In genomic region chr11:921921-922678, GRCh38 we compare ENCODE assay signal across 28 cellular contexts. TPM values are rescaled to one million over a fixed set of nuclear protein-coding genes. Genes with fewer than 3 reads are reported as not detected.
DNase-seq lines count a peak whose midpoint lies in the region; ATAC-seq and TF ChIP-seq lines count a peak whose summit lies in the region.
"Had no signal": no experiment of that assay in that cellular context is flagged by ENCODE, and none has a peak within 500 bp of the region (broad histone marks: within the 10 kb centered on the region; RNA-seq: fewer than 3 reads in every experiment).

No MANE protein-coding gene starts in this region.

- WGBS in right cardiac atrium = 77% methylated on average over 15 of the region's 15 CpGs

- TF ChIP-seq CTCF in epithelial cell of esophagus (IDR thresholded peaks at IDR 0.05; ENCODE audit: insufficient read depth, low read depth, low read length, missing control alignments) = no peak

- no peak for ATAC-seq in Right ventricle myocardium inferior
- ATAC-seq in right cardiac atrium = no peak
- no peak for ATAC-seq in GM19395 (IDR thresholded peaks at IDR 0.05; ENCODE audit: unreplicated experiment)
- ATAC-seq: Panc1; stimulated activated naive CD8-positive, alpha-beta T cell treated with anti-CD3 and anti-CD28 coated beads, Interleukin-15, Interleukin-2, amounts not matched to agents 100 U/mL and 50 U/mL, for 24 hours had no signal

- peaks cover 2% of the 10 kb centered on the region for H3K4me1 ChIP-seq in right cardiac atrium (ENCODE audit: control insufficient read depth, insufficient read depth, low read length)
- H3K4me1 ChIP-seq: BE2C, prostate gland had no signal

- no peak overlapping the region for H3K27ac ChIP-seq in right cardiac atrium (ENCODE audit: low read length)
- H3K27ac ChIP-seq: breast epithelium, colonic mucosa, esophagus squamous epithelium, KMS-11, neutrophil, prostate gland had no signal

- H3K4me3 ChIP-seq in right cardiac atrium (ENCODE audit: low read length) (no peak overlapping the region), epithelial cell of esophagus (ENCODE audit: low read length) (no peak overlapping the region)
- H3K4me3 ChIP-seq: breast epithelium, colonic mucosa, esophagus squamous epithelium, prostate gland had no signal

- H3K27me3 ChIP-seq in right cardiac atrium (ENCODE audit: control insufficient read depth, insufficient read depth) = no peaks in the 10 kb centered on the region
- H3K27me3 ChIP-seq: BE2C, breast epithelium, colonic mucosa, esophagus squamous epithelium, neutrophil had no signal

- DNase-seq in Right ventricle myocardium inferior (ENCODE audit: missing footprints) (peak; percentile 4), right cardiac atrium (no peak), NCI-H69 (lab: John Stamatoyannopoulos, UW) (peak; percentile 77), epithelial cell of esophagus (ENCODE audit: low read depth) (peak; percentile 46), NCI-H2196 treated with DMSO at 0.1 percent for 48 hours (lab: John Stamatoyannopoulos, UW; ENCODE audit: unreplicated experiment) (no peak), kidney glomerular epithelial cell (lab: John Stamatoyannopoulos, UW) (no peak)
- no peak for DNase-seq in stimulated activated CD4-positive, alpha-beta T cell treated with anti-CD3 and anti-CD28 coated beads, Interleukin-4, amount 100 ng/mL, for 24 hours
- DNase-seq: activated CD4-positive, alpha-beta T cell treated with anti-CD3 and anti-CD28 coated beads, Interleukin-2, amount 50 U/mL, for 48 hours; activated CD4-positive, CD25-positive, alpha-beta regulatory T cell; activated CD8-positive, alpha-beta memory T cell treated with anti-CD3 and anti-CD28 coated beads, Interleukin-2, amount 50 U/mL, for 4 hours; activated naive CD4-positive, alpha-beta T cell treated with anti-CD3 and anti-CD28 coated beads, Interleukin-2, amount 10 ng/mL, durations not matched to agents 7 days and 5 days; amniotic stem cell; BE2C; Caco-2; colonic mucosa; DND-41; esophagus squamous epithelium; HCEC 1CT; NCI-H1436 treated with DMSO at 0.1 percent for 48 hours; NCI-H524 treated with DMSO at 0.1 percent for 48 hours; SIG-M5; stimulated activated naive CD8-positive, alpha-beta T cell treated with anti-CD3 and anti-CD28 coated beads, Interleukin-15, Interleukin-2, amounts not matched to agents 100 U/mL and 50 U/mL, for 24 hours had no signal

- intact Hi-C loops in Right ventricle myocardium inferior (cut with DNase I) = no loop called here
- intact Hi-C loops in right cardiac atrium (cut with DNase I) = loop anchor here in 1 of 4 donors (10.0 kb wide), 1 partner anchor 123 kb away; no protein-coding TSS in a partner anchor

- H3K9me3 ChIP-seq in right cardiac atrium (ENCODE audit: control insufficient read depth, low read length) = no peaks in the 10 kb centered on the region
- H3K9me3 ChIP-seq: BE2C, breast epithelium, Caco-2, colonic mucosa, esophagus squamous epithelium, neutrophil, prostate gland had no signal

RNA-seq across cellular contexts. Expression of gene AP2A2, which starts 3.6 kb away (rescaled TPM):
- total RNA-seq in Right ventricle myocardium inferior (51.7 TPM), right cardiac atrium (10 to 100 TPM; 45.8 to 55.0 (median 51.9) TPM)
- polyA plus RNA-seq in right cardiac atrium = 22.4 TPM

RNA-seq across cellular contexts. Expression of gene CHID1, which starts 11.5 kb away (rescaled TPM):
- total RNA-seq in Right ventricle myocardium inferior = 49.4 TPM
- total RNA-seq in right cardiac atrium = 10 to 100 TPM; 60.1 to 70.5 (median 65.8) TPM
- polyA plus RNA-seq in right cardiac atrium = 48.9 TPM

Comparison
In these comparisons a context has a peak if more than half of its experiments do, and no peak if none do; other contexts are left out.
1. DNase-seq: peak in Right ventricle myocardium inferior (single experiment), NCI-H69 (single experiment) and epithelial cell of esophagus (single experiment); none in right cardiac atrium (0 of 3), NCI-H2196 treated with DMSO at 0.1 percent for 48 hours (single experiment), stimulated activated CD4-positive, alpha-beta T cell treated with anti-CD3 and anti-CD28 coated beads, Interleukin-4, amount 100 ng/mL, for 24 hours (single experiment) and kidney glomerular epithelial cell (single experiment).